8 cellular contexts compared by ENCODE assay signal in the genomic region with DNA sequence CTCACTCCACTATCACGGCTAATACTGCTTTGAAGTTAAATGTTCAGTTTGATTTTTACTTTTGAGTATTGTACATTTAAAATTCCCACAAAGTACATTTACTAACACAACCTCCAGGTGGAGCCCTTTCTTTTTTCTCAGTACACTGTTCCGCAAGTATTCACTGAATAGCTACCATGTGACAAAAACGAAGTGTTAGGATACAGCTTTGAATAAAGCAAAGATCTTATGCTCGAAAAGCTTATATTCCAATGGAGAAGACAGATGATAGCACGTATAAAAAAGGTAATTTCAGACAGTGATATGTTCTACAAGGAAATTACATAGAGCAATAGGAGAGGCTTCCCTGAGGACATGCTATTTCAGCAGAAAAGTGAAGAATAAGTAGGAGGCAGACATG.
DNase-seq lines count a peak whose midpoint lies in the region; ATAC-seq and TF ChIP-seq lines count a peak whose summit lies in the region.

No MANE protein-coding gene starts in this region.

- no peaks in the 10 kb centered on the region for H3F3A ChIP-seq in Loucy (ENCODE audit: low read depth)

- H4K20me1 ChIP-seq in Loucy (ENCODE audit: insufficient read depth, low read length, poor library complexity, severe bottlenecking), result no peaks in the 10 kb centered on the region

- no peaks in the 10 kb centered on the region for H3K36me3 Mint-ChIP-seq in naive thymus-derived CD8-positive, alpha-beta T cell
- no peaks in the 10 kb centered on the region for H3K36me3 Mint-ChIP-seq in activated naive CD8-positive, alpha-beta T cell treated with anti-CD3 and anti-CD28 coated beads, Interleukin-2, amount 50 U/mL, for 24 hours (ENCODE audit: low read depth)

- TF ChIP-seq CTCF in GM20000 (IDR thresholded peaks at IDR 0.05; ENCODE audit: extremely low read depth, missing control alignments), result peak; percentile 10
- TF ChIP-seq CTCF in Loucy (conservative IDR thresholded peaks at IDR 0.05; ENCODE audit: low read length), result peak; percentile 78
- peak; percentile 68 for TF ChIP-seq CTCF in epithelial cell of proximal tubule (conservative IDR thresholded peaks at IDR 0.05; ENCODE audit: low read depth, low read length)

- peak overlapping the region; percentile 58 for H3K4me2 ChIP-seq in Loucy (ENCODE audit: low read depth, low read length, poor library complexity, severe bottlenecking)

- DNase-seq in D341Med (ENCODE audit: low spot score) (peak; percentile 40), GM20000 (ENCODE audit: low spot score) (peak; percentile 45), SIG-M5 (lab: John Stamatoyannopoulos, UW) (peak; percentile 4), epithelial cell of proximal tubule (ENCODE audit: low read depth) (peak; percentile 22), activated gamma-delta T cell (lab: John Stamatoyannopoulos, UW) (no peak)
- peak in 5 of 10 donors; percentile 13 to 68 (median 60) for DNase-seq in naive thymus-derived CD8-positive, alpha-beta T cell
- DNase-seq in activated naive CD8-positive, alpha-beta T cell treated with anti-CD3 and anti-CD28 coated beads, Interleukin-2, amount 50 U/mL, for 24 hours, result no peak

- peak overlapping the region in 2 of 10 donors; percentile 4 to 5 for H3K4me3 Mint-ChIP-seq in naive thymus-derived CD8-positive, alpha-beta T cell
- H3K4me3 Mint-ChIP-seq in activated naive CD8-positive, alpha-beta T cell treated with anti-CD3 and anti-CD28 coated beads, Interleukin-2, amount 50 U/mL, for 24 hours, result no peak overlapping the region

- H3K27me3 ChIP-seq in Loucy (ENCODE audit: insufficient read depth, low read length, poor library complexity, severe bottlenecking), result no peaks in the 10 kb centered on the region

- no peaks in the 10 kb centered on the region for H3K9me3 ChIP-seq in Loucy (ENCODE audit: insufficient read depth, low read depth, low read length)

- no peaks in the 10 kb centered on the region for H3K9me2 ChIP-seq in Loucy (replicated peaks; ENCODE audit: low read depth, low read length)

- no peak overlapping the region for H3K9ac ChIP-seq in Loucy (ENCODE audit: low read depth, low read length, poor library complexity, severe bottlenecking)

- peak overlapping the region; percentile 90; the same call in 1 of the 2 replicates for H2AFZ ChIP-seq in Loucy (ENCODE audit: low read length)

- H3K27me3 Mint-ChIP-seq in naive thymus-derived CD8-positive, alpha-beta T cell, result peaks cover 0 to 7% (median 4%) of the 10 kb centered on the region in 5 donors
- H3K27me3 Mint-ChIP-seq in activated naive CD8-positive, alpha-beta T cell treated with anti-CD3 and anti-CD28 coated beads, Interleukin-2, amount 50 U/mL, for 24 hours, result peaks cover 6% of the 10 kb centered on the region

- no peaks in the 10 kb centered on the region for H3K9me3 Mint-ChIP-seq in naive thymus-derived CD8-positive, alpha-beta T cell
- H3K9me3 Mint-ChIP-seq in activated naive CD8-positive, alpha-beta T cell treated with anti-CD3 and anti-CD28 coated beads, Interleukin-2, amount 50 U/mL, for 24 hours, result no peaks in the 10 kb centered on the region

- H3K27ac Mint-ChIP-seq in naive thymus-derived CD8-positive, alpha-beta T cell, result no peak overlapping the region
- no peak overlapping the region for H3K27ac Mint-ChIP-seq in activated naive CD8-positive, alpha-beta T cell treated with anti-CD3 and anti-CD28 coated beads, Interleukin-2, amount 50 U/mL, for 24 hours

- H3K36me3 ChIP-seq in Loucy (ENCODE audit: insufficient read depth, low read length), result no peaks in the 10 kb centered on the region

- no peaks in the 10 kb centered on the region for H3K79me2 ChIP-seq in Loucy (ENCODE audit: insufficient read depth, low read length)

- peak; percentile 72 to 83 for ATAC-seq in naive thymus-derived CD8-positive, alpha-beta T cell
- ATAC-seq in activated naive CD8-positive, alpha-beta T cell treated with anti-CD3 and anti-CD28 coated beads, Interleukin-2, amount 50 U/mL, for 24 hours, result no peak

- peak overlapping the region; percentile 49 for H3K4me3 ChIP-seq in Loucy (ENCODE audit: low read length, poor library complexity, severe bottlenecking)
- H3K4me3 ChIP-seq in epithelial cell of proximal tubule (ENCODE audit: low read depth, low read length), result no peak overlapping the region

- POLR2A ChIA-PET in naive thymus-derived CD8-positive, alpha-beta T cell (lab: Charles Lee), result interaction anchor here (0.5 to 1.1 kb wide), 5 partner anchors 64 to 298 kb away, joined by 3 to 6 read pairs (median 4); partner anchors contain the start of genes HERC6 and PPM1K

- H3K4me1 ChIP-seq in Loucy (ENCODE audit: insufficient read depth, low read length, poor library complexity, severe bottlenecking), result no peaks in the 10 kb centered on the region

- peaks cover 2 to 6% (median 5%) of the 10 kb centered on the region in 4 donors for H3K4me1 Mint-ChIP-seq in naive thymus-derived CD8-positive, alpha-beta T cell
- peaks cover 3% of the 10 kb centered on the region for H3K4me1 Mint-ChIP-seq in activated naive CD8-positive, alpha-beta T cell treated with anti-CD3 and anti-CD28 coated beads, Interleukin-2, amount 50 U/mL, for 24 hours

Comparison
In these comparisons a context has a peak if more than half of its experiments do, and no peak if none do; other contexts are left out.
1. DNase-seq: peak in D341Med (single experiment), GM20000 (single experiment), SIG-M5 (single experiment) and epithelial cell of proximal tubule (single experiment); none in activated gamma-delta T cell (single experiment) and activated naive CD8-positive, alpha-beta T cell treated with anti-CD3 and anti-CD28 coated beads, Interleukin-2, amount 50 U/mL, for 24 hours (single experiment).
2. CTCF ChIP-seq: peak in every context shown above with its lines; median percentile 78 in Loucy; 68 in epithelial cell of proximal tubule; 10 in GM20000.